Comparison of ENCODE assay signal across 22 cellular contexts in the genomic region with DNA sequence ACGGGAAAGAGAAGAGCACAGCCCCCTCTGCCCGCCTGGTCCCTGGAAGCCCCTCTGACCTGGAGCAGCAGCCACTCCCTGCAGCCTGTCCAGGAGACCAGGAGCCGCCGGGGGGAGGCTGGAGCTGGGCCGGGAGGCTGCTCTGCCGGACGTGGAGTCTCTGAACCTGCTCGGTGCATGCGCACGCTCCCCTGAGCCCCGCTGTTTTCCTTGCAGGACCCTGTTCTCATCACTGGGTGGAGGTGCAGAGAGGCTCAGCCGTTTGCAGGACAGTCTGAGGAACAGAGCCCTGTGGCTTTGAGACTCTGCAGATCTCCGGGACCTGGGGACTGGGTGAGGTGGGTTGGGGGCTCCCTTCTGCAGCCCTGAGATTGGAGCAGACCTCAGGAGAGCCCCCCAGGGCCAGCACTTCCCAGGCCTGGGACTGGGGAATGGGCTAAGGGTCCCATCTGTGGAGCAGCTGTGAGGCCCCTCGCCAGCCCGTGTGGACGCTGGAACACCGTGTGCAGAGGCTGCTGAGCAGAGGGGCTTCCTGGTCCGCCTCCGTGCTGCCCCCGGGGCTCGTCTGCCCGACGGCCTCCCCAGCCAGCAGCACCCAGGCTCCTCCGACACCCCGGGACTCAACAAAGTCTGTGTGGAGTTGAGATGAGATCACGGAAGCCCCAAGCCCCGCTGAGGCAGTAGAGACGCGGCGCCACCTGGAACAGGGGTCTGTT. TPM values are rescaled to one million over a fixed set of nuclear protein-coding genes. Genes with fewer than 3 reads are reported as not detected.
DNase-seq lines count a peak whose midpoint lies in the region; ATAC-seq, FAIRE-seq and TF ChIP-seq lines count a peak whose summit lies in the region.
"Had no signal": no experiment of that assay in that cellular context is flagged by ENCODE, and none has a peak within 500 bp of the region (broad histone marks: within the 10 kb centered on the region; RNA-seq: fewer than 3 reads in every experiment).

No MANE protein-coding gene starts in this region.

- H4K20me1 ChIP-seq in H1 (replicated peaks in 1 of 2; ENCODE audit: control insufficient read depth in 1 of 2, insufficient read depth in 2 of 2, low read length in 2 of 2): peaks cover 0 to 2% of the 10 kb centered on the region in 2 experiments

- no peak overlapping the region for H2AK5ac ChIP-seq in H1 (ENCODE audit: low read depth, low read length)

- H3K79me1 ChIP-seq in H1 (ENCODE audit: low read depth, low read length): no peaks in the 10 kb centered on the region

- H3K9me3 ChIP-seq in Caco-2 (peaks cover 6% of the 10 kb centered on the region; the same call in 1 of the 2 replicates), H1 (ENCODE audit: insufficient read depth in 2 of 2, low read depth in 1 of 2, low read length in 1 of 2) (no peaks in the 10 kb centered on the region)
- H3K9me3 ChIP-seq: thoracic aorta had no signal

- no peaks in the 10 kb centered on the region for H3K23me2 ChIP-seq in H1 (ENCODE audit: low read depth, low read length)

- H2BK120ac ChIP-seq in H1 (replicated peaks; ENCODE audit: low read depth, low read length): no peak overlapping the region

- H3K4me3 Mint-ChIP-seq in Caco-2 (ENCODE audit: unreplicated experiment) (no peak overlapping the region), nephron progenitor cell (no peak overlapping the region)
- H3K4me3 Mint-ChIP-seq in activated CD4-positive, alpha-beta T cell treated with anti-CD3 and anti-CD28 coated beads for 36 hours: no peak overlapping the region
- H3K4me3 Mint-ChIP-seq: activated CD8-positive, alpha-beta T cell treated with anti-CD3 and anti-CD28 coated beads, Interleukin-2, amount 10 ng/mL, durations not matched to agents 7 days and 5 days; CD8-positive, alpha-beta T cell; central memory CD8-positive, alpha-beta T cell; naive thymus-derived CD8-positive, alpha-beta T cell; stimulated activated memory B cell treated with anti-CD40 and anti-IgM and Interleukin-4, amounts not matched to agents 10 μg/mL and 1 μg/mL and 100 μg/mL, for 72 hours; T-helper 2 cell treated with Interferon-gamma antibody and Interleukin-4, amounts not matched to agents 5 μg/mL and 100 μg/mL, for 36 hours had no signal

- H3K4me1 ChIP-seq in Caco-2: peaks cover 31% of the 10 kb centered on the region
- no peaks in the 10 kb centered on the region for H3K4me1 ChIP-seq in H1 (replicated peaks in 1 of 4; ENCODE audit: control insufficient read depth in 3 of 4, insufficient read depth in 4 of 4, low read length in 3 of 4)
- H3K4me1 ChIP-seq: foreskin keratinocyte had no signal

- intact Hi-C loops in Caco-2 (cut with micrococcal nuclease; ENCODE audit: unreplicated experiment): no loop called here
- intact Hi-C loops in activated CD4-positive, alpha-beta T cell treated with anti-CD3 and anti-CD28 coated beads for 36 hours (cut with DNase I, micrococcal nuclease): no loop called here

- H3K4me3 ChIP-seq in Caco-2 (ENCODE audit: low read depth, low read length): peak overlapping the region; percentile 14; the same call in 1 of the 2 replicates
- H3K4me3 ChIP-seq in H1 (ENCODE audit: extremely low read depth in 1 of 4, insufficient read depth in 2 of 4, low read depth in 3 of 4, low read length in 4 of 4): no peak overlapping the region
- H3K4me3 ChIP-seq: thoracic aorta had no signal

- H4K5ac ChIP-seq in H1 (ENCODE audit: insufficient read length, low read depth, low read length): no peak overlapping the region

- H4K91ac ChIP-seq in H1 (replicated peaks; ENCODE audit: insufficient read length, low read length): no peak overlapping the region

- H3K9ac ChIP-seq in H1 (replicated peaks in 1 of 4; ENCODE audit: extremely low read depth in 1 of 4, low read depth in 3 of 4, low read length in 3 of 4): no peak overlapping the region

- TF ChIP-seq POLR2A in H1 (IDR thresholded peaks at IDR 0.05; ENCODE audit: control extremely low read depth in 1 of 2, low read depth in 2 of 2, low read length in 2 of 2): no peak

- H3K27ac Mint-ChIP-seq in Caco-2 (ENCODE audit: unreplicated experiment) (no peak overlapping the region), nephron progenitor cell (no peak overlapping the region)
- no peak overlapping the region for H3K27ac Mint-ChIP-seq in activated CD4-positive, alpha-beta T cell treated with anti-CD3 and anti-CD28 coated beads for 36 hours
- H3K27ac Mint-ChIP-seq: activated CD8-positive, alpha-beta T cell treated with anti-CD3 and anti-CD28 coated beads, Interleukin-2, amount 10 ng/mL, durations not matched to agents 7 days and 5 days; CD8-positive, alpha-beta T cell; naive thymus-derived CD8-positive, alpha-beta T cell; stimulated activated memory B cell treated with anti-CD40 and anti-IgM and Interleukin-4, amounts not matched to agents 10 μg/mL and 1 μg/mL and 100 μg/mL, for 72 hours; T-helper 2 cell treated with Interferon-gamma antibody and Interleukin-4, amounts not matched to agents 5 μg/mL and 100 μg/mL, for 36 hours had no signal

- H2BK5ac ChIP-seq in H1 (ENCODE audit: low read depth, low read length): no peak overlapping the region

- TF ChIP-seq CTCF in Caco-2 (IDR thresholded peaks at IDR 0.05; ENCODE audit: insufficient read depth in 1 of 2, low read depth in 1 of 2, low read length in 1 of 2, severe bottlenecking in 1 of 2, unreplicated experiment in 1 of 2) (no peak), H1 (IDR thresholded peaks at IDR 0.05; ENCODE audit: control extremely low read depth in 1 of 3, insufficient read depth in 1 of 3, low read depth in 1 of 3, low read length in 3 of 3) (peak in 2 of 3 experiments; percentile 9 to 27; a peak in 1 of 4 replicates), nephron progenitor cell (IDR thresholded peaks at IDR 0.05) (peak; percentile 19)

- FAIRE-seq in H1 (lab: Jason Lieb, UNC): no peak
- FAIRE-seq: HTR-8/SVneo had no signal

- DNase-seq in Caco-2 (peak in 1 of 2 experiments; percentile 33), H1 (ENCODE audit: low read depth in 1 of 2, low spot score in 2 of 2) (no peak), nephron progenitor cell (peak; percentile 55), NCI-H1930 (lab: John Stamatoyannopoulos, UW) (no peak), NCI-H1417 (lab: John Stamatoyannopoulos, UW) (no peak), anterior cingulate cortex (lab: John Stamatoyannopoulos, UW) (no peak)
- DNase-seq in activated CD4-positive, alpha-beta T cell treated with anti-CD3 and anti-CD28 coated beads for 36 hours: no peak
- DNase-seq: activated CD8-positive, alpha-beta T cell treated with anti-CD3 and anti-CD28 coated beads, Interleukin-2, amount 10 ng/mL, durations not matched to agents 7 days and 5 days; activated naive CD4-positive, alpha-beta T cell treated with Interleukin-2 at 50 U/mL for 16 hours; activated T-cell treated with anti-CD3 and anti-CD28 coated beads, Interleukin-2, amount 50 U/mL, for 1 hour; CD8-positive, alpha-beta T cell; erythroblast; foreskin keratinocyte; naive thymus-derived CD8-positive, alpha-beta T cell; NCI-H524 treated with DMSO at 0.1 percent for 48 hours; SHP77 treated with DMSO at 0.1 percent for 48 hours had no signal

- H3K18ac ChIP-seq in H1 (ENCODE audit: extremely low read depth, low read length): no peak overlapping the region

- no peak for ATAC-seq in activated CD4-positive, alpha-beta T cell treated with anti-CD3 and anti-CD28 coated beads for 36 hours
- ATAC-seq: activated CD8-positive, alpha-beta T cell treated with anti-CD3 and anti-CD28 coated beads, Interleukin-2, amount 10 ng/mL, durations not matched to agents 7 days and 5 days; CD8-positive, alpha-beta T cell; foreskin keratinocyte; naive thymus-derived CD8-positive, alpha-beta T cell; stimulated activated memory B cell treated with anti-CD40 and anti-IgM and Interleukin-4, amounts not matched to agents 10 μg/mL and 1 μg/mL and 100 μg/mL, for 72 hours had no signal

- no peak overlapping the region for H3K23ac ChIP-seq in H1 (ENCODE audit: insufficient read length)

- peak overlapping the region; percentile 57; the same call in 1 of the 2 replicates for H4K8ac ChIP-seq in H1 (ENCODE audit: extremely low read depth, insufficient read depth, low read length)

- H3K9me3 Mint-ChIP-seq in Caco-2 (ENCODE audit: unreplicated experiment) (peaks cover 10% of the 10 kb centered on the region), nephron progenitor cell (no peaks in the 10 kb centered on the region)
- H3K9me3 Mint-ChIP-seq in activated CD4-positive, alpha-beta T cell treated with anti-CD3 and anti-CD28 coated beads for 36 hours (ENCODE audit: low read depth): no peaks in the 10 kb centered on the region
- H3K9me3 Mint-ChIP-seq: CD8-positive, alpha-beta T cell; central memory CD8-positive, alpha-beta T cell; naive thymus-derived CD8-positive, alpha-beta T cell; stimulated activated memory B cell treated with anti-CD40 and anti-IgM and Interleukin-4, amounts not matched to agents 10 μg/mL and 1 μg/mL and 100 μg/mL, for 72 hours; T-helper 2 cell treated with Interferon-gamma antibody and Interleukin-4, amounts not matched to agents 5 μg/mL and 100 μg/mL, for 36 hours had no signal

- H3K79me2 ChIP-seq in H1 (ENCODE audit: control insufficient read depth in 1 of 2, insufficient read depth in 2 of 2, low read length in 2 of 2): no peaks in the 10 kb centered on the region

- no peaks in the 10 kb centered on the region for H3K27me3 ChIP-seq in Caco-2 (replicated peaks; ENCODE audit: control insufficient read depth, insufficient read depth, low read length)
- H3K27me3 ChIP-seq in H1 (replicated peaks in 1 of 4; ENCODE audit: control insufficient read depth in 3 of 4, extremely low read depth in 1 of 4, insufficient read depth in 3 of 4, low read length in 3 of 4): no peaks in the 10 kb centered on the region
- H3K27me3 ChIP-seq: foreskin keratinocyte had no signal

- H3K36me3 ChIP-seq in Caco-2 (ENCODE audit: control insufficient read depth, insufficient read depth, low read length) (no peaks in the 10 kb centered on the region), H1 (ENCODE audit: control insufficient read depth in 2 of 4, insufficient read depth in 4 of 4, low read length in 3 of 4) (no peaks in the 10 kb centered on the region)
- H3K36me3 ChIP-seq: thoracic aorta had no signal

- no peak overlapping the region for H2BK20ac ChIP-seq in H1 (ENCODE audit: low read length)

- H3K4ac ChIP-seq in H1 (replicated peaks; ENCODE audit: insufficient read length, low read depth, low read length): no peak overlapping the region

- no peak overlapping the region for H3K4me2 ChIP-seq in H1 (ENCODE audit: insufficient read depth in 1 of 2, low read depth in 2 of 2, low read length in 2 of 2)

- POLR2A ChIA-PET in Caco-2 (lab: Charles Lee) (no interaction called here), H1 (lab: Charles Lee; ENCODE audit: partially characterized antibody) (no interaction called here)
- POLR2A ChIA-PET in activated CD4-positive, alpha-beta T cell treated with anti-CD3 and anti-CD28 coated beads for 36 hours (lab: Charles Lee): no interaction called here

- no peak for TF ChIP-seq EP300 in Ishikawa (IDR thresholded peaks at IDR 0.05; ENCODE audit: borderline replicate concordance)
- no peak for TF ChIP-seq EP300 in H1 (IDR thresholded peaks at IDR 0.05; ENCODE audit: borderline replicate concordance in 1 of 2, low read depth in 2 of 2, low read length in 2 of 2)

- 93% methylated on average over 30 of the region's 30 CpGs; no CpG with 5 or more reads in 1 of the 2 experiments for WGBS in H1 (ENCODE audit: extremely low coverage in 1 of 2, insufficient coverage in 1 of 2, insufficient read length in 1 of 2, insufficient replicate concordance in 2 of 2, low coverage in 1 of 2, low lambda C conversion rate in 2 of 2, missing lambda C conversion rate in 1 of 2), 2 experiments

- H3K27me3 Mint-ChIP-seq in Caco-2 (ENCODE audit: insufficient read depth, unreplicated experiment): no peaks in the 10 kb centered on the region
- H3K27me3 Mint-ChIP-seq in nephron progenitor cell (ENCODE audit: low read depth, poor library complexity): no peaks in the 10 kb centered on the region
- H3K27me3 Mint-ChIP-seq in activated CD4-positive, alpha-beta T cell treated with anti-CD3 and anti-CD28 coated beads for 36 hours: peaks cover 5% of the 10 kb centered on the region

- H3K36me3 Mint-ChIP-seq in Caco-2 (ENCODE audit: insufficient read depth, unreplicated experiment) (peaks cover 11% of the 10 kb centered on the region), nephron progenitor cell (ENCODE audit: low read depth) (no peaks in the 10 kb centered on the region)
- no peaks in the 10 kb centered on the region for H3K36me3 Mint-ChIP-seq in activated CD4-positive, alpha-beta T cell treated with anti-CD3 and anti-CD28 coated beads for 36 hours (ENCODE audit: low read depth)
- H3K36me3 Mint-ChIP-seq: CD8-positive, alpha-beta T cell; naive thymus-derived CD8-positive, alpha-beta T cell; stimulated activated memory B cell treated with anti-CD40 and anti-IgM and Interleukin-4, amounts not matched to agents 10 μg/mL and 1 μg/mL and 100 μg/mL, for 72 hours had no signal

- H3K14ac ChIP-seq in H1 (ENCODE audit: insufficient read length): no peak overlapping the region

- H2BK12ac ChIP-seq in H1 (ENCODE audit: low read depth, low read length): no peak overlapping the region

- BruUV-seq in Caco-2 (replicated peaks; lab: Mats Ljungman, UMichigan): no TSS peak

- H3K4me1 Mint-ChIP-seq in Caco-2 (ENCODE audit: low read depth, unreplicated experiment) (peaks cover 13% of the 10 kb centered on the region), nephron progenitor cell (peaks cover 65% of the 10 kb centered on the region)
- H3K4me1 Mint-ChIP-seq in activated CD4-positive, alpha-beta T cell treated with anti-CD3 and anti-CD28 coated beads for 36 hours: no peaks in the 10 kb centered on the region
- H3K4me1 Mint-ChIP-seq: central memory CD8-positive, alpha-beta T cell; naive thymus-derived CD8-positive, alpha-beta T cell; stimulated activated memory B cell treated with anti-CD40 and anti-IgM and Interleukin-4, amounts not matched to agents 10 μg/mL and 1 μg/mL and 100 μg/mL, for 72 hours had no signal

- H2BK15ac ChIP-seq in H1 (ENCODE audit: low read length): no peak overlapping the region

- H3K27ac ChIP-seq in H1 (ENCODE audit: low read depth, low read length): no peak overlapping the region
- H3K27ac ChIP-seq: foreskin keratinocyte, thoracic aorta had no signal

- CTCF ChIA-PET in Caco-2 (lab: Charles Lee) (no interaction called here), H1 (lab: Charles Lee; ENCODE audit: partially characterized antibody) (interaction anchor here (0.7 to 1.0 kb wide), 2 partner anchors 22 to 377 kb away, joined by 3 to 4 read pairs; no protein-coding TSS in a partner anchor)
- CTCF ChIA-PET in activated CD4-positive, alpha-beta T cell treated with anti-CD3 and anti-CD28 coated beads for 36 hours (lab: Charles Lee): no interaction called here

- no peak overlapping the region for H2AFZ ChIP-seq in H1 (ENCODE audit: low read length)

- H3K56ac ChIP-seq in H1 (replicated peaks; ENCODE audit: insufficient read length, low read depth, low read length): no peak overlapping the region

- TF ChIP-seq RAD21 in Ishikawa (IDR thresholded peaks at IDR 0.05; ENCODE audit: low read depth) (no peak), H1 (IDR thresholded peaks at IDR 0.05 in 1 of 2, conservative IDR thresholded peaks at IDR 0.05 in 1 of 2; ENCODE audit: low read depth in 2 of 2, low read length in 2 of 2) (peak; percentile 14 to 51)

RNA-seq across cellular contexts. Expression of a gene that starts 48.5 kb away (rescaled TPM):
- not detected in 2 replicates for total RNA-seq in Caco-2 (2022)
- 0.08 and 0.17 TPM in 2 replicates for total RNA-seq in H1 (2021; fragmentation: NEBNext Ultra II Directional; extraction: Animal tissue kit (Norgen Biotek cat#: 25700))
- polyA plus RNA-seq in H1 (2011; rRNA removed): 0.21 and 0.24 TPM in 2 replicates
- 0.18 TPM for polyA plus RNA-seq in H1 (2011; cell fraction: cytosol; rRNA removed)
- polyA plus RNA-seq in H1 (2011; cell fraction: nucleus; rRNA removed): 0.19 TPM
- polyA plus RNA-seq in H1 (2012, experiment 1 of 2): 0.14 to 0.27 TPM (median 0.23 TPM) in 4 replicates
- 0.13 TPM for polyA plus RNA-seq in H1 (2012, experiment 2 of 2)
- 0.06 TPM for polyA plus RNA-seq in H1 (2013, experiment 1 of 2)
- polyA plus RNA-seq in H1 (2013, experiment 2 of 2): 0.09 TPM
- polyA minus RNA-seq in H1 (2011; rRNA and poly(A)+ RNA removed): 0.07 and 0.09 TPM in 2 replicates
- polyA minus RNA-seq in H1 (2011; cell fraction: cytosol; rRNA and poly(A)+ RNA removed): 0.59 TPM
- 0.30 TPM for polyA minus RNA-seq in H1 (2011; cell fraction: nucleus; rRNA and poly(A)+ RNA removed)
- not detected for total RNA-seq in activated CD4-positive, alpha-beta T cell treated with anti-CD3 and anti-CD28 coated beads for 36 hours
- total RNA-seq: activated CD8-positive, alpha-beta T cell treated with anti-CD3 and anti-CD28 coated beads, Interleukin-2, amount 10 ng/mL, durations not matched to agents 7 days and 5 days; CD8-positive, alpha-beta T cell; foreskin keratinocyte; naive thymus-derived CD8-positive, alpha-beta T cell; thoracic aorta had no signal
- polyA plus RNA-seq: foreskin keratinocyte; naive thymus-derived CD8-positive, alpha-beta T cell had no signal

Comparison
In these comparisons a context has a peak if more than half of its experiments do, and no peak if none do; other contexts are left out.
1. CTCF ChIP-seq: peak in H1 (2 of 3) and nephron progenitor cell (single experiment); none in Caco-2 (0 of 2).